ENCODE assay signal across 14 cellular contexts in genomic region chr20:51447765-51448148, GRCh38.
A peak's percentile ranks its signal among the peaks of the same experiment; 100 is the strongest.
DNase-seq lines count a peak whose midpoint lies in the region; ATAC-seq, FAIRE-seq and TF ChIP-seq lines count a peak whose summit lies in the region.
"Had no signal": no experiment of that assay in that cellular context is flagged by ENCODE, and none has a peak within 500 bp of the region (broad histone marks: within the 10 kb centered on the region; RNA-seq: fewer than 3 reads in every experiment).

No MANE protein-coding gene starts in this region.

- H3K27ac ChIP-seq in heart left ventricle (peak overlapping the region in 7 of 12 donors; percentile 15 to 82 (median 59)), right cardiac atrium (ENCODE audit: low read length) (no peak overlapping the region), mammary epithelial cell (ENCODE audit: insufficient read depth, low read depth, low read length) (peak overlapping the region; percentile 37)

- no peak for DNase-seq in heart left ventricle
- no peak for DNase-seq in right cardiac atrium
- DNase-seq in mammary epithelial cell = no peak
- no peak for DNase-seq in nephron progenitor cell
- no peak for DNase-seq in urothelium cell line (ENCODE audit: low spot score)
- DNase-seq in OCI-M1 (lab: John Stamatoyannopoulos, UW) = no peak
- no peak for DNase-seq in OCI-M2 (lab: John Stamatoyannopoulos, UW; ENCODE audit: unreplicated experiment)
- no peak for DNase-seq in nucleus accumbens (lab: John Stamatoyannopoulos, UW)
- DNase-seq: DMS153, Kasumi-1, NCI-H187 treated with DMSO at 0.1 percent for 48 hours, SIG-M5 had no signal

- H3K36me3 ChIP-seq in heart left ventricle (peaks cover 0 to 13% (median 0%) of the 10 kb centered on the region in 9 donors), mammary epithelial cell (ENCODE audit: insufficient read depth, low read length) (no peaks in the 10 kb centered on the region)

- no peaks in the 10 kb centered on the region for H3K79me2 ChIP-seq in mammary epithelial cell (ENCODE audit: insufficient read depth, low read length)

- TF ChIP-seq CTCF in heart left ventricle (IDR thresholded peaks at IDR 0.05) (no peak), mammary epithelial cell (conservative IDR thresholded peaks at IDR 0.05 in 1 of 2, IDR thresholded peaks at IDR 0.05 in 1 of 2; ENCODE audit: extremely low read depth in 1 of 2, insufficient read depth in 1 of 2, low read depth in 1 of 2, low read length in 2 of 2) (no peak), nephron progenitor cell (IDR thresholded peaks at IDR 0.05) (no peak)

- ATAC-seq in heart left ventricle (no peak), right cardiac atrium (no peak)

- H2AFZ ChIP-seq in mammary epithelial cell (ENCODE audit: low read depth, low read length) = no peak overlapping the region

- peaks cover 5 to 49% (median 36%) of the 10 kb centered on the region in 12 donors for H3K4me1 ChIP-seq in heart left ventricle
- H3K4me1 ChIP-seq in right cardiac atrium (ENCODE audit: control insufficient read depth, insufficient read depth, low read length) = peaks cover 7% of the 10 kb centered on the region
- H3K4me1 ChIP-seq in mammary epithelial cell (ENCODE audit: insufficient read depth, low read length) = peaks cover 21% of the 10 kb centered on the region

- dilution Hi-C loops in mammary epithelial cell (cut with HindIII; ENCODE audit: low sequenced_read_pairs) = no loop called here

- no peak overlapping the region for H3K4me3 Mint-ChIP-seq in nephron progenitor cell
- H3K4me3 Mint-ChIP-seq: neural crest cell had no signal

- H3K4me3 ChIP-seq in heart left ventricle = no peak overlapping the region
- H3K4me3 ChIP-seq in right cardiac atrium (ENCODE audit: low read length) = no peak overlapping the region
- H3K4me3 ChIP-seq in mammary epithelial cell (replicated peaks in 1 of 3; ENCODE audit: insufficient read depth in 1 of 3, low read depth in 2 of 3, low read length in 3 of 3) = no peak overlapping the region

- peak; percentile 70 for FAIRE-seq in urothelium cell line (lab: Jason Lieb, UNC)
- FAIRE-seq: frontal cortex had no signal

- no TSS peak for BruUV-seq in mammary epithelial cell (replicated peaks; lab: Mats Ljungman, UMichigan)

- no peaks in the 10 kb centered on the region for H3K27me3 ChIP-seq in heart left ventricle
- H3K27me3 ChIP-seq in right cardiac atrium (ENCODE audit: control insufficient read depth, insufficient read depth) = no peaks in the 10 kb centered on the region
- no peaks in the 10 kb centered on the region for H3K27me3 ChIP-seq in mammary epithelial cell (ENCODE audit: insufficient read depth, low read length)

- H4K20me1 ChIP-seq in mammary epithelial cell (ENCODE audit: insufficient read depth, low read length) = no peaks in the 10 kb centered on the region

- H3K4me2 ChIP-seq in mammary epithelial cell (ENCODE audit: insufficient read depth, low read depth, low read length) = peak overlapping the region; percentile 55

- H3K9me3 ChIP-seq in heart left ventricle = no peaks in the 10 kb centered on the region
- no peaks in the 10 kb centered on the region for H3K9me3 ChIP-seq in right cardiac atrium (ENCODE audit: control insufficient read depth, low read length)
- no peaks in the 10 kb centered on the region for H3K9me3 ChIP-seq in mammary epithelial cell (replicated peaks; ENCODE audit: insufficient read depth, low read length)

- H3K4me1 Mint-ChIP-seq in nephron progenitor cell = peaks cover 71% of the 10 kb centered on the region

- in situ Hi-C loops in mammary epithelial cell (cut with MboI; ENCODE audit: low sequenced_read_pairs in 2 of 2) = no loop called here

- H3K9ac ChIP-seq in mammary epithelial cell (ENCODE audit: insufficient read depth, low read length) = no peak overlapping the region

- intact Hi-C loops in heart left ventricle (cut with DNase I) = loop anchor here in 1 of 10 donors (10.0 kb wide), 1 partner anchor 117 kb away; no protein-coding TSS in a partner anchor
- intact Hi-C loops in right cardiac atrium (cut with DNase I) = no loop called here
- intact Hi-C loops in mammary epithelial cell (cut with micrococcal nuclease) = loop anchor here (1.0 kb wide), 1 partner anchor 9 kb away; no protein-coding TSS in a partner anchor

- no peaks in the 10 kb centered on the region for H3K9me3 Mint-ChIP-seq in nephron progenitor cell
- H3K9me3 Mint-ChIP-seq: neural crest cell had no signal

- CTCF ChIA-PET in mammary epithelial cell (lab: Charles Lee; ENCODE audit: low non-redundant PET) = no interaction called here

- no peaks in the 10 kb centered on the region for H3K36me3 Mint-ChIP-seq in nephron progenitor cell (ENCODE audit: low read depth)

- WGBS in heart left ventricle, 4 donors = 75 to 89% (median 82%) methylated on average over 5 of the region's 5 CpGs
- WGBS in right cardiac atrium = 72% methylated on average over 5 of the region's 5 CpGs
- WGBS in mammary epithelial cell (ENCODE audit: low coverage, missing lambda C conversion rate) = 45% methylated on average over 5 of the region's 5 CpGs

- peak overlapping the region; percentile 48 for H3K27ac Mint-ChIP-seq in nephron progenitor cell

- H3K27me3 Mint-ChIP-seq in nephron progenitor cell (ENCODE audit: low read depth, poor library complexity) = peaks cover 6% of the 10 kb centered on the region

- no peak for TF ChIP-seq POLR2A in heart left ventricle (IDR thresholded peaks at IDR 0.05)
